Comparison of ENCODE assay signal across 22 cellular contexts in genomic region chr10:14340051-14340744, GRCh38. TPM values are rescaled to one million over a fixed set of nuclear protein-coding genes. Genes with fewer than 3 reads are reported as not detected.
DNase-seq lines count a peak whose midpoint lies in the region; ATAC-seq, FAIRE-seq and TF ChIP-seq lines count a peak whose summit lies in the region.
"Had no signal": no experiment of that assay in that cellular context is flagged by ENCODE, and none has a peak within 500 bp of the region (broad histone marks: within the 10 kb centered on the region; RNA-seq: fewer than 3 reads in every experiment).

No MANE protein-coding gene starts in this region.

- peaks cover 24 to 39% of the 10 kb centered on the region in 2 donors for H3K27me3 Mint-ChIP-seq in natural killer cell treated with Interleukin-12 subunit alpha and Interleukin-12 subunit beta and Interleukin-15 and Interleukin-18, amount 100 ng/mL, for 72 hours
- peaks cover 23 to 41% of the 10 kb centered on the region in 2 donors for H3K27me3 Mint-ChIP-seq in natural killer cell (ENCODE audit: low read depth in 2 of 2)

- H3K27ac ChIP-seq in neuronal stem cell (replicated peaks; ENCODE audit: low read length) (no peak overlapping the region), SK-N-SH (ENCODE audit: low read depth in 2 of 2, low read length in 1 of 2) (no peak overlapping the region)
- H3K27ac ChIP-seq: 22Rv1, A549, GM23248 had no signal

- H2AFZ ChIP-seq in neuronal stem cell (ENCODE audit: low read length): no peak overlapping the region
- H2AFZ ChIP-seq in SK-N-SH (ENCODE audit: low read depth): no peak overlapping the region
- H2AFZ ChIP-seq: GM23248 had no signal

- FAIRE-seq in bronchial epithelial cell (lab: Jason Lieb, UNC): peak; percentile 13
- FAIRE-seq: A549, GM12878, GM18507, H54 had no signal

- no peaks in the 10 kb centered on the region for H3K79me1 ChIP-seq in neuronal stem cell (ENCODE audit: low read depth, low read length)

- H3K4me3 Mint-ChIP-seq in natural killer cell treated with Interleukin-12 subunit alpha and Interleukin-12 subunit beta and Interleukin-15 and Interleukin-18, amount 100 ng/mL, for 72 hours: no peak overlapping the region
- H3K4me3 Mint-ChIP-seq in natural killer cell: no peak overlapping the region
- H3K4me3 Mint-ChIP-seq: CD8-positive, alpha-beta T cell had no signal

- no peaks in the 10 kb centered on the region for H3K4me1 ChIP-seq in neuronal stem cell (ENCODE audit: control insufficient read depth in 2 of 2, insufficient read depth in 1 of 2, low read depth in 1 of 2, low read length in 2 of 2)
- peaks cover 0 to 3% of the 10 kb centered on the region in 2 experiments; a peak in 2 of 4 replicates for H3K4me1 ChIP-seq in SK-N-SH (ENCODE audit: control insufficient read depth in 1 of 2, insufficient read depth in 2 of 2, low read depth in 1 of 2, low read length in 1 of 2)
- H3K4me1 ChIP-seq: A549 had no signal

- peak overlapping the region; percentile 19 for H2AK5ac ChIP-seq in neuronal stem cell (ENCODE audit: low read depth, low read length)

- H3K9ac ChIP-seq in neuronal stem cell (ENCODE audit: low read depth, low read length, poor library complexity): no peak overlapping the region
- no peak overlapping the region for H3K9ac ChIP-seq in SK-N-SH
- H3K9ac ChIP-seq: GM23248 had no signal

- no CpG with 5 or more reads among the region's 6 CpGs for WGBS in neuronal stem cell (ENCODE audit: extremely low coverage in 2 of 2, insufficient read length in 2 of 2, insufficient replicate concordance in 1 of 2), 2 donors
- 90% methylated on average over 3 of the region's 6 CpGs for WGBS in SK-N-SH (ENCODE audit: low lambda C conversion rate)

- no peaks in the 10 kb centered on the region for H3K4me1 Mint-ChIP-seq in natural killer cell treated with Interleukin-12 subunit alpha and Interleukin-12 subunit beta and Interleukin-15 and Interleukin-18, amount 100 ng/mL, for 72 hours (ENCODE audit: low read depth in 2 of 2)
- H3K4me1 Mint-ChIP-seq in natural killer cell: no peaks in the 10 kb centered on the region

- TF ChIP-seq CTCF in natural killer cell (IDR thresholded peaks at IDR 0.05): no peak
- TF ChIP-seq CTCF in bronchial epithelial cell (IDR thresholded peaks at IDR 0.05; ENCODE audit: insufficient read depth, low read length, severe bottlenecking): no peak
- TF ChIP-seq CTCF in SK-N-SH (IDR thresholded peaks at IDR 0.05): no peak

- POLR2A ChIA-PET in SK-N-SH (lab: Yijun Ruan, JAX): no interaction called here

- H3K14ac ChIP-seq in neuronal stem cell (ENCODE audit: low read length): no peak overlapping the region

- H2BK12ac ChIP-seq in neuronal stem cell (ENCODE audit: low read length): no peak overlapping the region

- no peak for DNase-seq in natural killer cell treated with Interleukin-12 subunit alpha and Interleukin-12 subunit beta and Interleukin-15 and Interleukin-18, amount 100 ng/mL, for 72 hours (ENCODE audit: low spot score)
- no peak for DNase-seq in natural killer cell
- DNase-seq in bronchial epithelial cell (ENCODE audit: low read depth): no peak
- peak; percentile 97 for DNase-seq in myocyte (ENCODE audit: low read depth)
- no peak for DNase-seq in neuronal stem cell (ENCODE audit: low spot score)
- DNase-seq in SK-N-SH: no peak
- DNase-seq in DMS153 treated with DMSO at 0.1 percent for 48 hours (lab: John Stamatoyannopoulos, UW; ENCODE audit: unreplicated experiment): no peak
- no peak for DNase-seq in NCI-H526 (lab: John Stamatoyannopoulos, UW)
- DNase-seq: AML-193; Calu3; CD8-positive, alpha-beta T cell; DMS53; DND-41; EL; GM23248; HCEC 1CT had no signal

- H3K79me2 ChIP-seq in SK-N-SH (ENCODE audit: insufficient read depth): no peaks in the 10 kb centered on the region

- intact Hi-C loops in natural killer cell (cut with micrococcal nuclease): no loop called here

- H3K23ac ChIP-seq in neuronal stem cell (ENCODE audit: low read depth, low read length, poor library complexity): no peak overlapping the region

- H2BK5ac ChIP-seq in neuronal stem cell (ENCODE audit: low read length): no peak overlapping the region

- no peaks in the 10 kb centered on the region for H3K36me3 ChIP-seq in bronchial epithelial cell (ENCODE audit: control insufficient read depth, insufficient read depth, low read length)
- H3K36me3 ChIP-seq in neuronal stem cell (replicated peaks in 1 of 2; ENCODE audit: control insufficient read depth in 2 of 2, insufficient read depth in 2 of 2, low read length in 2 of 2): no peaks in the 10 kb centered on the region
- no peaks in the 10 kb centered on the region for H3K36me3 ChIP-seq in SK-N-SH (replicated peaks in 1 of 2; ENCODE audit: control insufficient read depth in 1 of 2, insufficient read depth in 2 of 2, low read length in 1 of 2)

- H3K18ac ChIP-seq in neuronal stem cell (ENCODE audit: low read length): peak overlapping the region; percentile 76

- peak; percentile 43 to 61 for ATAC-seq in natural killer cell treated with Interleukin-12 subunit alpha and Interleukin-12 subunit beta and Interleukin-15 and Interleukin-18, amount 100 ng/mL, for 72 hours
- ATAC-seq in natural killer cell: no peak
- ATAC-seq: A549; CD8-positive, alpha-beta T cell; GM12878 had no signal

- CTCF ChIA-PET in SK-N-SH (lab: Yijun Ruan, JAX): interaction anchor here (0.9 kb wide), 1 partner anchor 143 kb away, joined by 3 read pairs; no protein-coding TSS in a partner anchor

- no peak overlapping the region for H4K91ac ChIP-seq in neuronal stem cell (ENCODE audit: low read depth, low read length, poor library complexity)

- H3K27me3 ChIP-seq in bronchial epithelial cell (ENCODE audit: control insufficient read depth, insufficient read depth, low read length): no peaks in the 10 kb centered on the region
- H3K27me3 ChIP-seq in neuronal stem cell (ENCODE audit: control insufficient read depth in 3 of 3, insufficient read depth in 3 of 3, low read depth in 1 of 3, low read length in 3 of 3): peaks cover 0 to 18% (median 0%) of the 10 kb centered on the region in 3 experiments
- no peaks in the 10 kb centered on the region; the same call in 1 of the 2 replicates for H3K27me3 ChIP-seq in SK-N-SH (ENCODE audit: insufficient read depth)

- H3K9me2 ChIP-seq in SK-N-SH: no peaks in the 10 kb centered on the region

- H4K8ac ChIP-seq in neuronal stem cell (ENCODE audit: low read depth, low read length): no peak overlapping the region

- no peaks in the 10 kb centered on the region for H3K36me3 Mint-ChIP-seq in natural killer cell treated with Interleukin-12 subunit alpha and Interleukin-12 subunit beta and Interleukin-15 and Interleukin-18, amount 100 ng/mL, for 72 hours
- no peaks in the 10 kb centered on the region for H3K36me3 Mint-ChIP-seq in natural killer cell
- H3K36me3 Mint-ChIP-seq: CD8-positive, alpha-beta T cell had no signal

- no peaks in the 10 kb centered on the region for H3F3A ChIP-seq in SK-N-SH (replicated peaks; ENCODE audit: insufficient read depth)

- TF ChIP-seq EP300 in SK-N-SH (IDR thresholded peaks at IDR 0.05; ENCODE audit: borderline replicate concordance in 1 of 2, low read depth in 1 of 2, low read length in 1 of 2): no peak

- H3K9me3 ChIP-seq in neuronal stem cell (replicated peaks in 1 of 2; ENCODE audit: control insufficient read depth in 2 of 2, insufficient read depth in 1 of 2, low read depth in 1 of 2, low read length in 2 of 2) (no peaks in the 10 kb centered on the region), SK-N-SH (no peaks in the 10 kb centered on the region)
- H3K9me3 ChIP-seq: A549 had no signal

- H2BK120ac ChIP-seq in neuronal stem cell (ENCODE audit: low read depth, low read length): no peak overlapping the region

- H3K4me2 ChIP-seq in neuronal stem cell (ENCODE audit: insufficient read depth, low read length, poor library complexity, severe bottlenecking): no peak overlapping the region
- no peak overlapping the region for H3K4me2 ChIP-seq in SK-N-SH
- H3K4me2 ChIP-seq: A549 had no signal

- no peak overlapping the region for H3K4me3 ChIP-seq in bronchial epithelial cell (ENCODE audit: low read depth, low read length)
- H3K4me3 ChIP-seq in neuronal stem cell (ENCODE audit: low read length in 2 of 2): no peak overlapping the region
- no peak overlapping the region for H3K4me3 ChIP-seq in SK-N-SH (ENCODE audit: low read depth in 2 of 2, low read length in 1 of 2)
- H3K4me3 ChIP-seq: A549, GM12878, GM23248 had no signal

- no peak overlapping the region for H3K4ac ChIP-seq in neuronal stem cell (ENCODE audit: low read length)

- TF ChIP-seq RAD21 in SK-N-SH (IDR thresholded peaks at IDR 0.05; ENCODE audit: low read length): no peak

- H3K9me3 Mint-ChIP-seq in natural killer cell treated with Interleukin-12 subunit alpha and Interleukin-12 subunit beta and Interleukin-15 and Interleukin-18, amount 100 ng/mL, for 72 hours: no peaks in the 10 kb centered on the region
- H3K9me3 Mint-ChIP-seq in natural killer cell: no peaks in the 10 kb centered on the region
- H3K9me3 Mint-ChIP-seq: CD8-positive, alpha-beta T cell had no signal

- no peak overlapping the region for H2BK15ac ChIP-seq in neuronal stem cell (ENCODE audit: low read length)

- no peaks in the 10 kb centered on the region for H4K20me1 ChIP-seq in SK-N-SH (ENCODE audit: insufficient read depth)

- no peak overlapping the region for H3K27ac Mint-ChIP-seq in natural killer cell treated with Interleukin-12 subunit alpha and Interleukin-12 subunit beta and Interleukin-15 and Interleukin-18, amount 100 ng/mL, for 72 hours
- no peak overlapping the region for H3K27ac Mint-ChIP-seq in natural killer cell
- H3K27ac Mint-ChIP-seq: CD8-positive, alpha-beta T cell had no signal

TF ChIP-seq in SK-N-SH, 30 proteins besides CTCF, POLR2A, EP300 and RAD21 (continues in another document):
- TF ChIP-seq MXI1 (IDR thresholded peaks at IDR 0.05; ENCODE audit: low read depth, low read length) (no peak), FOSL2 (IDR thresholded peaks at IDR 0.05; ENCODE audit: borderline replicate concordance, low read depth) (no peak)
- TF ChIP-seq, protein P1, sequence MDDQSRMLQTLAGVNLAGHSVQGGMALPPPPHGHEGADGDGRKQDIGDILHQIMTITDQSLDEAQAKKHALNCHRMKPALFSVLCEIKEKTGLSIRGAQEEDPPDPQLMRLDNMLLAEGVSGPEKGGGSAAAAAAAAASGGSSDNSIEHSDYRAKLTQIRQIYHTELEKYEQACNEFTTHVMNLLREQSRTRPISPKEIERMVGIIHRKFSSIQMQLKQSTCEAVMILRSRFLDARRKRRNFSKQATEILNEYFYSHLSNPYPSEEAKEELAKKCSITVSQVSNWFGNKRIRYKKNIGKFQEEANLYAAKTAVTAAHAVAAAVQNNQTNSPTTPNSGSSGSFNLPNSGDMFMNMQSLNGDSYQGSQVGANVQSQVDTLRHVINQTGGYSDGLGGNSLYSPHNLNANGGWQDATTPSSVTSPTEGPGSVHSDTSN (IDR thresholded peaks at IDR 0.05): no peak

RNA-seq across cellular contexts. Expression of gene FRMD4A, which starts 9.5 kb away (rescaled TPM):
- total RNA-seq in natural killer cell treated with Interleukin-12 subunit alpha and Interleukin-12 subunit beta and Interleukin-15 and Interleukin-18, amount 100 ng/mL, for 72 hours: 1 to 10 TPM; 1.5 to 2.1 TPM
- total RNA-seq in natural killer cell: under 1 TPM in 2 of 3 donors, not detected in 1; 0.36 to 0.38 TPM
- total RNA-seq in bronchial epithelial cell: 0.90 and 3.2 TPM in 2 replicates
- total RNA-seq in myocyte: 23.0 and 34.6 TPM in 2 replicates
- polyA plus RNA-seq in myocyte (2012): 19.7 TPM
- 38.6 TPM for polyA plus RNA-seq in neuronal stem cell (2013, experiment 1 of 2)
- 33.8 TPM for polyA plus RNA-seq in neuronal stem cell (2013, experiment 2 of 2)
- 34.5 and 37.7 TPM in 2 replicates for polyA plus RNA-seq in SK-N-SH (2012; rRNA removed)
- polyA plus RNA-seq in SK-N-SH (2012; cell fraction: cytosol; rRNA removed): 20.5 and 25.4 TPM in 2 replicates
- 76.7 and 81.9 TPM in 2 replicates for polyA plus RNA-seq in SK-N-SH (2012; cell fraction: nucleus; rRNA removed)
- total RNA-seq: HT-29 had no signal

Comparison
In these comparisons a context has a peak if more than half of its experiments do, and no peak if none do; other contexts are left out.
1. ATAC-seq: peak in natural killer cell treated with Interleukin-12 subunit alpha and Interleukin-12 subunit beta and Interleukin-15 and Interleukin-18, amount 100 ng/mL, for 72 hours (2 of 2); none in natural killer cell (0 of 3).